8 cellular contexts compared by ENCODE assay signal in genomic region chr19:50607874-50608785, GRCh38. TPM values are rescaled to one million over a fixed set of nuclear protein-coding genes. Genes with fewer than 3 reads are reported as not detected.
DNase-seq lines count a peak whose midpoint lies in the region; ATAC-seq and TF ChIP-seq lines count a peak whose summit lies in the region.

No MANE protein-coding gene starts in this region.

- H3K4me1 Mint-ChIP-seq in activated CD4-positive, alpha-beta T cell treated with anti-CD3 and anti-CD28 coated beads for 36 hours = peaks cover 13% of the 10 kb centered on the region

- no peak overlapping the region for H3K27ac ChIP-seq in right lobe of liver

- H3K36me3 ChIP-seq in right lobe of liver = no peaks in the 10 kb centered on the region

- 15% methylated on average over 37 of the region's 56 CpGs for WGBS in right lobe of liver (ENCODE audit: insufficient coverage, low coverage, low lambda C conversion rate, missing lambda C conversion rate)

- ATAC-seq in activated CD4-positive, alpha-beta T cell treated with anti-CD3 and anti-CD28 coated beads for 36 hours = peak; percentile 93
- ATAC-seq in right lobe of liver = peak; percentile 15 to 45 (median 35)

- no peak overlapping the region for H3K27ac Mint-ChIP-seq in activated CD4-positive, alpha-beta T cell treated with anti-CD3 and anti-CD28 coated beads for 36 hours

- H3K4me3 ChIP-seq in choroid plexus epithelial cell (ENCODE audit: low read depth, low read length) = no peak overlapping the region
- H3K4me3 ChIP-seq in right lobe of liver = no peak overlapping the region

- peak; percentile 69 for DNase-seq in DMS114 treated with DMSO at 0.1 percent for 48 hours (lab: John Stamatoyannopoulos, UW; ENCODE audit: unreplicated experiment)
- peak; percentile 95 for DNase-seq in activated CD4-positive, alpha-beta T cell treated with anti-CD3 and anti-CD28 coated beads for 36 hours
- peak; percentile 36 for DNase-seq in choroid plexus epithelial cell (ENCODE audit: low read depth)
- peak in 2 of 3 donors; percentile 35 to 67 for DNase-seq in right lobe of liver
- peak; percentile 48 to 85 (median 63) for DNase-seq in stimulated activated CD4-positive, alpha-beta T cell treated with anti-CD3 and anti-CD28 coated beads, TNF-alpha, amount 100 ng/mL, for 24 hours (ENCODE audit: low read depth in 3 of 3)
- DNase-seq in LoVo (ENCODE audit: low spot score) = no peak
- DNase-seq in OCI-M2 (lab: John Stamatoyannopoulos, UW; ENCODE audit: unreplicated experiment) = no peak

- no peaks in the 10 kb centered on the region for H3K9me3 ChIP-seq in right lobe of liver

- H3K4me3 Mint-ChIP-seq in activated CD4-positive, alpha-beta T cell treated with anti-CD3 and anti-CD28 coated beads for 36 hours = peak overlapping the region; percentile 5

- peak; percentile 43; the same call in 1 of the 2 replicates for TF ChIP-seq CTCF in LNCAP (IDR thresholded peaks at IDR 0.05)
- no peak for TF ChIP-seq CTCF in choroid plexus epithelial cell (conservative IDR thresholded peaks at IDR 0.05; ENCODE audit: low read depth, low read length)
- TF ChIP-seq CTCF in right lobe of liver (IDR thresholded peaks at IDR 0.05) = peak in 2 of 4 donors; percentile 20 to 29

- peaks cover 35% of the 10 kb centered on the region for H3K27me3 Mint-ChIP-seq in activated CD4-positive, alpha-beta T cell treated with anti-CD3 and anti-CD28 coated beads for 36 hours

- H3K36me3 Mint-ChIP-seq in activated CD4-positive, alpha-beta T cell treated with anti-CD3 and anti-CD28 coated beads for 36 hours (ENCODE audit: low read depth) = no peaks in the 10 kb centered on the region

- H3K9me3 Mint-ChIP-seq in activated CD4-positive, alpha-beta T cell treated with anti-CD3 and anti-CD28 coated beads for 36 hours (ENCODE audit: low read depth) = peaks cover 5% of the 10 kb centered on the region

- CTCF ChIA-PET in activated CD4-positive, alpha-beta T cell treated with anti-CD3 and anti-CD28 coated beads for 36 hours (lab: Charles Lee) = interaction anchor here (0.6 to 1.3 kb wide), 14 partner anchors 16 to 314 kb away, joined by 3 to 6 read pairs (median 3); no protein-coding TSS in a partner anchor

- TF ChIP-seq POLR2A in right lobe of liver (IDR thresholded peaks at IDR 0.05) = no peak

- H3K27me3 ChIP-seq in right lobe of liver = no peaks in the 10 kb centered on the region

- H3K4me1 ChIP-seq in right lobe of liver = no peaks in the 10 kb centered on the region

- POLR2A ChIA-PET in activated CD4-positive, alpha-beta T cell treated with anti-CD3 and anti-CD28 coated beads for 36 hours (lab: Charles Lee) = interaction anchor here (0.7 kb wide), 1 partner anchor 195 kb away, joined by 4 read pairs; no protein-coding TSS in a partner anchor

- intact Hi-C loops in activated CD4-positive, alpha-beta T cell treated with anti-CD3 and anti-CD28 coated beads for 36 hours (cut with DNase I, micrococcal nuclease) = loop anchor here (1.0 to 5.0 kb wide), 8 partner anchors 50 to 314 kb away; partner anchors contain the start of gene JOSD2 (in 1 of the 2)
- intact Hi-C loops in right lobe of liver (cut with DNase I) = no loop called here

RNA-seq across cellular contexts. Expression of gene SYT3, which starts 31.6 kb away (rescaled TPM):
- total RNA-seq in activated CD4-positive, alpha-beta T cell treated with anti-CD3 and anti-CD28 coated beads for 36 hours = under 1 TPM; 0.11 to 0.16 TPM
- total RNA-seq in right lobe of liver = not detected

RNA-seq across cellular contexts. Expression of gene LRRC4B, which starts 39.9 kb away (rescaled TPM):
- not detected for total RNA-seq in activated CD4-positive, alpha-beta T cell treated with anti-CD3 and anti-CD28 coated beads for 36 hours
- 1 to 10 TPM in 1 of 6 experiments, under 1 TPM in 5; 0.22 to 1.2 (median 0.52) TPM for total RNA-seq in right lobe of liver

RNA-seq across cellular contexts. Expression of gene C19orf81, which starts 41.1 kb away (rescaled TPM):
- total RNA-seq in activated CD4-positive, alpha-beta T cell treated with anti-CD3 and anti-CD28 coated beads for 36 hours = 1 to 10 TPM; 1.3 to 1.7 TPM
- total RNA-seq in right lobe of liver = not detected

Comparison
In these comparisons a context has a peak if more than half of its experiments do, and no peak if none do; other contexts are left out.
1. DNase-seq: peak in DMS114 treated with DMSO at 0.1 percent for 48 hours (single experiment), activated CD4-positive, alpha-beta T cell treated with anti-CD3 and anti-CD28 coated beads for 36 hours (single experiment), choroid plexus epithelial cell (single experiment), right lobe of liver (2 of 3) and stimulated activated CD4-positive, alpha-beta T cell treated with anti-CD3 and anti-CD28 coated beads, TNF-alpha, amount 100 ng/mL, for 24 hours (3 of 3); none in LoVo (single experiment) and OCI-M2 (single experiment).
2. intact Hi-C loops: an anchor here in activated CD4-positive, alpha-beta T cell treated with anti-CD3 and anti-CD28 coated beads for 36 hours (1.0 to 5.0 kb wide); none called in right lobe of liver.